In genomic region chr6:162941128-162941527, GRCh38 we compare ENCODE assay signal across 1 cellular context.
TF ChIP-seq lines count a peak whose summit lies in the region.

No MANE protein-coding gene starts in this region.

TF ChIP-seq in H1, 55 proteins besides CTCF, POLR2A, EP300 and RAD21 (continued from another document):
- TF ChIP-seq CHD7 (IDR thresholded peaks at IDR 0.05; ENCODE audit: insufficient replicate concordance, low read length) (no peak), SP4 (IDR thresholded peaks at IDR 0.05; ENCODE audit: low read length) (no peak), BACH1 (IDR thresholded peaks at IDR 0.05; ENCODE audit: low read length) (no peak)
